29 cellular contexts compared by ENCODE assay signal in the genomic region with DNA sequence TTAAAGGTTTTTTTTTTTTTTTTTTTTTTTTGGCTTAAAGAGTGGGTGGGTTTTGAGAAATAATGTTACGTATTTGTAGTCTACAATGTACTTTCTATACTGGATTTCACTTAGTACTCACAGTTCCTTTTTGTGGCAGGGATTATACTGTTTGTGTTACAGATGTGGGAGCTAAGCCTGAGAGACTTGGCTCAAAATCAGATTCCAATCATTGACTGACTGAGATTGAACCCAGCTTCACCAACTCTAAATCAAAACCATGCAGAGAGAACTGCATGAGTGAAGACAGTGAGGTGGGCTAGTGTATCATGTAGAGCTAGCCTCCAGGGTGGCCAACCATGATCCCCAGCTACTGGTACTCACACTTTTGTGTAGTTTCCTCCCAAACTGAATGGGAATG.
"Had no signal": no experiment of that assay in that cellular context is flagged by ENCODE, and none has a peak within 500 bp of the region (broad histone marks: within the 10 kb centered on the region; RNA-seq: fewer than 3 reads in every experiment).

No MANE protein-coding gene starts in this region.

- FAIRE-seq: small intestine, urothelium cell line had no signal

- H3K27me3 ChIP-seq: colonic mucosa, foreskin keratinocyte, gastroesophageal sphincter, heart right ventricle, neural progenitor cell, right lobe of liver, tibial nerve, upper lobe of left lung had no signal

- H3K9ac ChIP-seq: neural progenitor cell had no signal

- H3K36me3 ChIP-seq: colonic mucosa, gastroesophageal sphincter, heart right ventricle, neural progenitor cell, right lobe of liver, thoracic aorta, tibial nerve, upper lobe of left lung had no signal

- H3K4me1 ChIP-seq: colonic mucosa, foreskin keratinocyte, heart right ventricle, neural progenitor cell, psoas muscle, right lobe of liver, tibial nerve had no signal

- H2AFZ ChIP-seq: neural progenitor cell had no signal

- H3K4me2 ChIP-seq: neural progenitor cell had no signal

- H3K9me3 ChIP-seq: colonic mucosa, gastroesophageal sphincter, heart right ventricle, psoas muscle, right lobe of liver, thoracic aorta, tibial nerve, upper lobe of left lung had no signal

- H3K4me3 ChIP-seq: colonic mucosa, gastroesophageal sphincter, heart right ventricle, neural progenitor cell, psoas muscle, right lobe of liver, thoracic aorta, tibial nerve, upper lobe of left lung had no signal

- H3K27ac ChIP-seq: colonic mucosa, epithelial cell of prostate, foreskin keratinocyte, gastroesophageal sphincter, heart right ventricle, neural progenitor cell, psoas muscle, right lobe of liver, thoracic aorta, tibial nerve, upper lobe of left lung had no signal

- ATAC-seq: esophagus mucosa; foreskin keratinocyte; gastroesophageal sphincter; naive thymus-derived CD4-positive, alpha-beta T cell; psoas muscle; right lobe of liver; stimulated activated naive B cell treated with anti-CD40 and anti-IgM and Interleukin-4, amounts not matched to agents 10 μg/mL and 1 μg/mL and 100 μg/mL, for 72 hours had no signal

- DNase-seq: colonic mucosa; effector CD8-positive, alpha-beta T cell; endodermal cell; foreskin keratinocyte; heart right ventricle; hypothalamus; immature natural killer cell; islet precursor cell; kidney glomerular epithelial cell; mammary epithelial cell; mesendoderm; midbrain; naive thymus-derived CD4-positive, alpha-beta T cell; nucleus accumbens; posterior cingulate gyrus; psoas muscle; right lobe of liver; small intestine; stimulated activated CD4-positive, alpha-beta T cell treated with anti-CD3 and anti-CD28 coated beads, Interleukin-15, amount 100 ng/mL, for 24 hours; stimulated activated CD4-positive, alpha-beta T cell treated with anti-CD3 and anti-CD28 coated beads, Interleukin-2, amount 100 ng/mL, for 48 hours; stimulated activated naive B cell treated with anti-CD40 and anti-IgM and Interleukin-4, amounts not matched to agents 10 μg/mL and 1 μg/mL and 100 μg/mL, for 72 hours; upper lobe of left lung had no signal
